Comparison of ENCODE assay signal across 1 cellular context in genomic region chr3:30551266-30551665, GRCh38.
TF ChIP-seq lines count a peak whose summit lies in the region.

No MANE protein-coding gene starts in this region.

TF ChIP-seq in SK-N-SH treated with all-trans-retinoic acid at 6 μM for 48 hours, 23 proteins besides CTCF, POLR2A, EP300 and RAD21 (continued from another document):
- TF ChIP-seq, protein P1, sequence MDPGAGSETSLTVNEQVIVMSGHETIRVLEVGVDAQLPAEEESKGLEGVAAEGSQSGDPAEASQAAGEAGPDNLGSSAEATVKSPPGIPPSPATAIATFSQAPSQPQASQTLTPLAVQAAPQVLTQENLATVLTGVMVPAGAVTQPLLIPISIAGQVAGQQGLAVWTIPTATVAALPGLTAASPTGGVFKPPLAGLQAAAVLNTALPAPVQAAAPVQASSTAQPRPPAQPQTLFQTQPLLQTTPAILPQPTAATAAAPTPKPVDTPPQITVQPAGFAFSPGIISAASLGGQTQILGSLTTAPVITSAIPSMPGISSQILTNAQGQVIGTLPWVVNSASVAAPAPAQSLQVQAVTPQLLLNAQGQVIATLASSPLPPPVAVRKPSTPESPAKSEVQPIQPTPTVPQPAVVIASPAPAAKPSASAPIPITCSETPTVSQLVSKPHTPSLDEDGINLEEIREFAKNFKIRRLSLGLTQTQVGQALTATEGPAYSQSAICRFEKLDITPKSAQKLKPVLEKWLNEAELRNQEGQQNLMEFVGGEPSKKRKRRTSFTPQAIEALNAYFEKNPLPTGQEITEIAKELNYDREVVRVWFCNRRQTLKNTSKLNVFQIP (CRISPR knock-in tag; IDR thresholded peaks at IDR 0.05; ENCODE audit: borderline replicate concordance, low read depth), result no peak
- TF ChIP-seq ESRRG (CRISPR knock-in tag; IDR thresholded peaks at IDR 0.05) (no peak), RARB (CRISPR knock-in tag; IDR thresholded peaks at IDR 0.05) (no peak), CSDC2 (CRISPR knock-in tag; IDR thresholded peaks at IDR 0.05) (no peak), ZFP3 (CRISPR knock-in tag; IDR thresholded peaks at IDR 0.05) (no peak), ZNF8 (CRISPR knock-in tag; IDR thresholded peaks at IDR 0.05) (no peak), PPARA (CRISPR knock-in tag; IDR thresholded peaks at IDR 0.05; ENCODE audit: borderline replicate concordance) (no peak), ZFP30 (CRISPR knock-in tag; IDR thresholded peaks at IDR 0.05) (no peak), TOX (CRISPR knock-in tag; IDR thresholded peaks at IDR 0.05; ENCODE audit: borderline replicate concordance) (no peak), ARNTL (CRISPR knock-in tag; IDR thresholded peaks at IDR 0.05; ENCODE audit: borderline replicate concordance, low read depth) (no peak), BACH2 (CRISPR knock-in tag; IDR thresholded peaks at IDR 0.05; ENCODE audit: borderline replicate concordance) (no peak), CREB5 (CRISPR knock-in tag; IDR thresholded peaks at IDR 0.05; ENCODE audit: low read depth) (no peak), ZNF70 (CRISPR knock-in tag; IDR thresholded peaks at IDR 0.05) (no peak)
- TF ChIP-seq, protein P2, sequence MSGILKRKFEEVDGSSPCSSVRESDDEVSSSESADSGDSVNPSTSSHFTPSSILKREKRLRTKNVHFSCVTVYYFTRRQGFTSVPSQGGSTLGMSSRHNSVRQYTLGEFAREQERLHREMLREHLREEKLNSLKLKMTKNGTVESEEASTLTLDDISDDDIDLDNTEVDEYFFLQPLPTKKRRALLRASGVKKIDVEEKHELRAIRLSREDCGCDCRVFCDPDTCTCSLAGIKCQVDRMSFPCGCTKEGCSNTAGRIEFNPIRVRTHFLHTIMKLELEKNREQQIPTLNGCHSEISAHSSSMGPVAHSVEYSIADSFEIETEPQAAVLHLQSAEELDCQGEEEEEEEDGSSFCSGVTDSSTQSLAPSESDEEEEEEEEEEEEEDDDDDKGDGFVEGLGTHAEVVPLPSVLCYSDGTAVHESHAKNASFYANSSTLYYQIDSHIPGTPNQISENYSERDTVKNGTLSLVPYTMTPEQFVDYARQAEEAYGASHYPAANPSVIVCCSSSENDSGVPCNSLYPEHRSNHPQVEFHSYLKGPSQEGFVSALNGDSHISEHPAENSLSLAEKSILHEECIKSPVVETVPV (CRISPR knock-in tag; IDR thresholded peaks at IDR 0.05), result no peak
